14 cellular contexts compared by ENCODE assay signal in genomic region chr7:157687845-157688244, GRCh38.
DNase-seq lines count a peak whose midpoint lies in the region; ATAC-seq, FAIRE-seq and TF ChIP-seq lines count a peak whose summit lies in the region.
"Had no signal": no experiment of that assay in that cellular context is flagged by ENCODE, and none has a peak within 500 bp of the region (broad histone marks: within the 10 kb centered on the region; RNA-seq: fewer than 3 reads in every experiment).

No MANE protein-coding gene starts in this region.

- H2AFZ ChIP-seq in astrocyte (ENCODE audit: low read depth, low read length) = no peak overlapping the region

- H3K27me3 ChIP-seq in astrocyte (ENCODE audit: insufficient read depth, low read length) = peaks cover 28% of the 10 kb centered on the region

- H4K20me1 ChIP-seq in astrocyte (ENCODE audit: insufficient read depth, low read length) = peaks cover 9% of the 10 kb centered on the region

- TF ChIP-seq CTCF in astrocyte (IDR thresholded peaks at IDR 0.05; ENCODE audit: insufficient read depth, low read depth, low read length) (no peak), nephron (IDR thresholded peaks at IDR 0.05; ENCODE audit: unreplicated experiment in 3 of 3) (no peak)

- no peak overlapping the region for H3K27ac Mint-ChIP-seq in activated naive CD4-positive, alpha-beta T cell treated with anti-CD3 and anti-CD28 coated beads, Interleukin-2, amount 50 U/mL, for 24 hours
- no peak overlapping the region for H3K27ac Mint-ChIP-seq in activated naive CD4-positive, alpha-beta T cell treated with anti-CD3 and anti-CD28 coated beads for 36 hours
- H3K27ac Mint-ChIP-seq in astrocyte (ENCODE audit: unreplicated experiment) (no peak overlapping the region), nephron (no peak overlapping the region)

- H3K36me3 Mint-ChIP-seq in activated naive CD4-positive, alpha-beta T cell treated with anti-CD3 and anti-CD28 coated beads, Interleukin-2, amount 50 U/mL, for 24 hours = peaks cover 2% of the 10 kb centered on the region
- no peaks in the 10 kb centered on the region for H3K36me3 Mint-ChIP-seq in activated naive CD4-positive, alpha-beta T cell treated with anti-CD3 and anti-CD28 coated beads for 36 hours (ENCODE audit: low read depth)
- no peaks in the 10 kb centered on the region for H3K36me3 Mint-ChIP-seq in astrocyte (ENCODE audit: low read depth, unreplicated experiment)
- no peaks in the 10 kb centered on the region for H3K36me3 Mint-ChIP-seq in nephron (ENCODE audit: low read depth)

- no peak overlapping the region for H3K9ac ChIP-seq in astrocyte (ENCODE audit: low read length)

- peaks cover 19% of the 10 kb centered on the region for H3K4me1 ChIP-seq in astrocyte (ENCODE audit: insufficient read depth, low read length)

- H3K27me3 Mint-ChIP-seq in activated naive CD4-positive, alpha-beta T cell treated with anti-CD3 and anti-CD28 coated beads, Interleukin-2, amount 50 U/mL, for 24 hours = peaks cover 39% of the 10 kb centered on the region
- H3K27me3 Mint-ChIP-seq in activated naive CD4-positive, alpha-beta T cell treated with anti-CD3 and anti-CD28 coated beads for 36 hours (ENCODE audit: low read depth) = peaks cover 64% of the 10 kb centered on the region
- H3K27me3 Mint-ChIP-seq in astrocyte (ENCODE audit: low read depth, unreplicated experiment) = no peaks in the 10 kb centered on the region
- peaks cover 86% of the 10 kb centered on the region for H3K27me3 Mint-ChIP-seq in nephron (ENCODE audit: low read depth)

- H3K36me3 ChIP-seq in astrocyte (ENCODE audit: insufficient read depth, low read length) = no peaks in the 10 kb centered on the region

- H3K9me3 Mint-ChIP-seq in activated naive CD4-positive, alpha-beta T cell treated with anti-CD3 and anti-CD28 coated beads, Interleukin-2, amount 50 U/mL, for 24 hours = no peaks in the 10 kb centered on the region
- no peaks in the 10 kb centered on the region for H3K9me3 Mint-ChIP-seq in activated naive CD4-positive, alpha-beta T cell treated with anti-CD3 and anti-CD28 coated beads for 36 hours
- peaks cover 18% of the 10 kb centered on the region for H3K9me3 Mint-ChIP-seq in astrocyte (ENCODE audit: unreplicated experiment)
- H3K9me3 Mint-ChIP-seq in nephron = no peaks in the 10 kb centered on the region

- ATAC-seq in GM21515 (IDR thresholded peaks at IDR 0.05; ENCODE audit: unreplicated experiment) (no peak), GM19324 (IDR thresholded peaks at IDR 0.05; ENCODE audit: low FRiP score, unreplicated experiment) (no peak)

- FAIRE-seq in astrocyte (lab: Jason Lieb, UNC) = no peak

- intact Hi-C loops in activated naive CD4-positive, alpha-beta T cell treated with anti-CD3 and anti-CD28 coated beads for 36 hours (cut with micrococcal nuclease) = loop anchor here (5.0 to 10.0 kb wide), 2 partner anchors 253 to 671 kb away; no protein-coding TSS in a partner anchor

- H3K9me3 ChIP-seq in astrocyte (ENCODE audit: insufficient read depth, low read depth, low read length) = no peaks in the 10 kb centered on the region
- H3K9me3 ChIP-seq: Caco-2 had no signal

- H3K4me3 Mint-ChIP-seq in activated naive CD4-positive, alpha-beta T cell treated with anti-CD3 and anti-CD28 coated beads, Interleukin-2, amount 50 U/mL, for 24 hours = peak overlapping the region; percentile 44
- H3K4me3 Mint-ChIP-seq in activated naive CD4-positive, alpha-beta T cell treated with anti-CD3 and anti-CD28 coated beads for 36 hours = no peak overlapping the region
- H3K4me3 Mint-ChIP-seq in astrocyte (ENCODE audit: unreplicated experiment) (no peak overlapping the region), nephron (peak overlapping the region; percentile 43 to 68 (median 61))

- H3K27ac ChIP-seq in astrocyte (ENCODE audit: low read depth, low read length) = no peak overlapping the region

- no peak overlapping the region for H3K4me3 ChIP-seq in astrocyte (ENCODE audit: insufficient read depth, low read depth, low read length)

- H3K79me2 ChIP-seq in astrocyte (ENCODE audit: insufficient read depth, low read length) = peaks cover 6% of the 10 kb centered on the region

- peak overlapping the region; percentile 89 for H3K4me2 ChIP-seq in astrocyte (ENCODE audit: low read length)

- CTCF ChIA-PET in activated naive CD4-positive, alpha-beta T cell treated with anti-CD3 and anti-CD28 coated beads for 36 hours (lab: Charles Lee) = no interaction called here

- DNase-seq in activated naive CD4-positive, alpha-beta T cell treated with anti-CD3 and anti-CD28 coated beads for 36 hours = no peak
- no peak for DNase-seq in astrocyte (ENCODE audit: low read depth)
- DNase-seq in NCI-H2227 treated with DMSO at 0.1 percent for 48 hours (lab: John Stamatoyannopoulos, UW) = no peak
- DNase-seq in NCI-H2171 treated with DMSO at 0.1 percent for 48 hours (lab: John Stamatoyannopoulos, UW) = no peak
- DNase-seq: C1 segment of cervical spinal cord, Caco-2, NCI-H1092, NCI-H1694, NCI-H510A, SIG-M5 had no signal

- H3K4me1 Mint-ChIP-seq in activated naive CD4-positive, alpha-beta T cell treated with anti-CD3 and anti-CD28 coated beads, Interleukin-2, amount 50 U/mL, for 24 hours = peaks cover 34% of the 10 kb centered on the region
- peaks cover 38% of the 10 kb centered on the region for H3K4me1 Mint-ChIP-seq in activated naive CD4-positive, alpha-beta T cell treated with anti-CD3 and anti-CD28 coated beads for 36 hours (ENCODE audit: low read depth)
- H3K4me1 Mint-ChIP-seq in astrocyte (ENCODE audit: low read depth, unreplicated experiment) = no peaks in the 10 kb centered on the region
- H3K4me1 Mint-ChIP-seq in nephron = peaks cover 18% of the 10 kb centered on the region

Comparison
In these comparisons a context has a peak if more than half of its experiments do, and no peak if none do; other contexts are left out.
1. H3K4me3 Mint-ChIP-seq: peak in activated naive CD4-positive, alpha-beta T cell treated with anti-CD3 and anti-CD28 coated beads, Interleukin-2, amount 50 U/mL, for 24 hours (single experiment) and nephron (3 of 3); none in activated naive CD4-positive, alpha-beta T cell treated with anti-CD3 and anti-CD28 coated beads for 36 hours (single experiment) and astrocyte (single experiment).